In the genomic region with DNA sequence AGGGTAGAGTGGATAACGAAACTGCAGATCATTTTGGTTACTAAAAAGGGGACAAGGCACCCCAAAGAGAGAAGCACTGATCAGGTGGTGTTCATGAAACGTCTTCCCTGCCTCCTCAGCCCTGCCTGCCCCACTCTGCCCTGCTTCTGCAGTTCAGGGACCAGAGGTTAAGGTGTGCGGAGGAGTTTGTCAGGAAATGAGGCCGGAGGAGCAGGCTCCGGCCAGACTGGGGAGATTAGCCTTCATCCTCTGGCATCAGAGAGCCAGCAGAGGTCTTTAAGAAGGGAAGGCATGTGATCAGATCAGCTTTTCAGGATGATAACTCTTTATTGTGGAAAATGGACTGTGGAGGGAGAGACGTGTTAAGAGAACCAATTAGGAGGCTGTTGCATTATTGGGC, we compare ENCODE assay signal across 18 cellular contexts.
"Had no signal": no experiment of that assay in that cellular context is flagged by ENCODE, and none has a peak within 500 bp of the region (broad histone marks: within the 10 kb centered on the region; RNA-seq: fewer than 3 reads in every experiment).

No MANE protein-coding gene starts in this region.

- DNase-seq: activated CD4-positive, alpha-beta T cell treated with anti-CD3 and anti-CD28 coated beads, Interleukin-2, amount 10 ng/mL, durations not matched to agents 7 days and 5 days; activated CD4-positive, CD25-positive, alpha-beta regulatory T cell; activated CD8-positive, alpha-beta memory T cell treated with anti-CD3 and anti-CD28 coated beads, Interleukin-2, amount 50 U/mL, for 48 hours; activated gamma-delta T cell treated with Interleukin-2 at 50 U/mL for 16 hours; activated naive CD8-positive, alpha-beta T cell treated with anti-CD3 and anti-CD28 coated beads for 36 hours; amygdala; body of pancreas; caudate nucleus; cortex of kidney; effector CD8-positive, alpha-beta T cell; heart left ventricle; midbrain; pancreas; sigmoid colon; stimulated activated CD4-positive, alpha-beta T cell treated with anti-CD3 and anti-CD28 coated beads, Interleukin-2, amount 100 ng/mL, for 24 hours; T-cell; T-helper 9 cell had no signal

- H3K27ac ChIP-seq: body of pancreas, heart left ventricle, pancreas, sigmoid colon had no signal

- H3K27me3 ChIP-seq: body of pancreas, heart left ventricle, pancreas, sigmoid colon had no signal

- H3K4me3 ChIP-seq: body of pancreas, heart left ventricle, pancreas, sigmoid colon had no signal

- H3K9me3 ChIP-seq: body of pancreas, pancreas, sigmoid colon had no signal

- H3K4me1 ChIP-seq: body of pancreas, pancreas, sigmoid colon had no signal

- ATAC-seq: body of pancreas, heart left ventricle, left lobe of liver, pancreas, T-cell had no signal

- H3K36me3 ChIP-seq: heart left ventricle, pancreas, sigmoid colon had no signal
